13 cellular contexts compared by ENCODE assay signal in the genomic region with DNA sequence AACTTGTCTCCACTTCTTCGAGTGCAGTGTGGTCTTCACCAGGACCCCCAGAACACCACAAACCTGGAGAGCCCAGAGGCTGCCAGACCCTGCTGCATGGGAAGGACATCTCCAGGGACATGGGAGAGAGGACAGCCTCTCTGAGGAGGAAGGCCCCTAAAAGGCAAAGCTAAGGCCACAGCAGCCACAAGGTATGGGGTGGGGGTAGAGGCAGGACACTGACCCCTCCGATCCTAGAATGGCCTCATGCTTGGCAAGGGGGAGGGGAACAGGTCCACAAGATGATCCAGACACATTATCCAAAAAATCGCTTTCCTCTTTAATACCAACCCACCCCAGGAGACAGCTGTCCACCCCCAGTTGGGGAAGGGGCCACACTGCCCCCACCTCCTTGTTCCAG. TPM values are rescaled to one million over a fixed set of nuclear protein-coding genes. Genes with fewer than 3 reads are reported as not detected.
DNase-seq lines count a peak whose midpoint lies in the region; ATAC-seq and TF ChIP-seq lines count a peak whose summit lies in the region.
"Had no signal": no experiment of that assay in that cellular context is flagged by ENCODE, and none has a peak within 500 bp of the region (broad histone marks: within the 10 kb centered on the region; RNA-seq: fewer than 3 reads in every experiment).

No MANE protein-coding gene starts in this region.

- H3K27me3 Mint-ChIP-seq in CD4-positive, alpha-beta T cell, result no peaks in the 10 kb centered on the region
- H3K27me3 Mint-ChIP-seq in HFFc6 (ENCODE audit: insufficient read depth) (peaks cover 14% of the 10 kb centered on the region; the same call in 1 of the 2 replicates), progenitor cell of endocrine pancreas (no peaks in the 10 kb centered on the region)
- H3K27me3 Mint-ChIP-seq in activated T-helper 1 cell treated with anti-CD3 and anti-CD28 coated beads, Interleukin-12 subunit alpha, Interleukin-12 subunit beta, Interleukin-2, Interleukin-4 antibody, amounts not matched to agents 30 ng/mL and 10 ng/mL and 1 ng/mL, durations not matched to agents 14 hours and 24 hours and 36 hours (ENCODE audit: insufficient read depth), result no peaks in the 10 kb centered on the region
- H3K27me3 Mint-ChIP-seq in natural killer cell treated with Interleukin-12 subunit alpha and Interleukin-12 subunit beta and Interleukin-15 and Interleukin-18, amount 100 ng/mL, for 72 hours, result no peaks in the 10 kb centered on the region
- H3K27me3 Mint-ChIP-seq: activated naive CD8-positive, alpha-beta T cell had no signal

- H3K36me3 Mint-ChIP-seq in CD4-positive, alpha-beta T cell (ENCODE audit: low read depth), result peaks cover 80% of the 10 kb centered on the region
- H3K36me3 Mint-ChIP-seq in HFFc6 (ENCODE audit: low read depth) (peaks cover 28% of the 10 kb centered on the region), progenitor cell of endocrine pancreas (ENCODE audit: insufficient read depth) (peaks cover 16% of the 10 kb centered on the region)
- H3K36me3 Mint-ChIP-seq in activated T-helper 1 cell treated with anti-CD3 and anti-CD28 coated beads, Interleukin-12 subunit alpha, Interleukin-12 subunit beta, Interleukin-2, Interleukin-4 antibody, amounts not matched to agents 30 ng/mL and 10 ng/mL and 1 ng/mL, durations not matched to agents 14 hours and 24 hours and 36 hours (ENCODE audit: low read depth), result peaks cover 39% of the 10 kb centered on the region
- H3K36me3 Mint-ChIP-seq in natural killer cell treated with Interleukin-12 subunit alpha and Interleukin-12 subunit beta and Interleukin-15 and Interleukin-18, amount 100 ng/mL, for 72 hours, result peaks cover 20% of the 10 kb centered on the region

- no peak for DNase-seq in CD4-positive, alpha-beta T cell
- DNase-seq in HFFc6 (no peak), progenitor cell of endocrine pancreas (ENCODE audit: low spot score, unreplicated experiment) (no peak)
- DNase-seq in activated T-helper 1 cell treated with anti-CD3 and anti-CD28 coated beads, Interleukin-12 subunit alpha, Interleukin-12 subunit beta, Interleukin-2, Interleukin-4 antibody, amounts not matched to agents 30 ng/mL and 10 ng/mL and 1 ng/mL, durations not matched to agents 14 hours and 24 hours and 36 hours (ENCODE audit: low spot score), result no peak
- no peak for DNase-seq in natural killer cell treated with Interleukin-12 subunit alpha and Interleukin-12 subunit beta and Interleukin-15 and Interleukin-18, amount 100 ng/mL, for 72 hours (ENCODE audit: low spot score)
- no peak for DNase-seq in stimulated activated CD4-positive, alpha-beta T cell treated with anti-CD3 and anti-CD28 coated beads, Interleukin-4, amount 100 ng/mL, for 4 hours
- DNase-seq: left lung, NCI-H1092 treated with DMSO at 0.1 percent for 48 hours, NCI-H226 had no signal

- no peak for ATAC-seq in CD4-positive, alpha-beta T cell (ENCODE audit: poor library complexity)
- ATAC-seq in natural killer cell treated with Interleukin-12 subunit alpha and Interleukin-12 subunit beta and Interleukin-15 and Interleukin-18, amount 100 ng/mL, for 72 hours, result no peak
- no peak for ATAC-seq in HG03025 (IDR thresholded peaks at IDR 0.05; ENCODE audit: low FRiP score, unreplicated experiment)

- no peaks in the 10 kb centered on the region for H3K9me3 ChIP-seq in CD4-positive, alpha-beta T cell (ENCODE audit: control insufficient read depth, low read length)
- H3K9me3 ChIP-seq: left lung, vagina had no signal

- H3K4me1 Mint-ChIP-seq in CD4-positive, alpha-beta T cell (ENCODE audit: low read depth), result peaks cover 49% of the 10 kb centered on the region
- H3K4me1 Mint-ChIP-seq in HFFc6 (ENCODE audit: low read depth), result peaks cover 31% of the 10 kb centered on the region
- H3K4me1 Mint-ChIP-seq in activated T-helper 1 cell treated with anti-CD3 and anti-CD28 coated beads, Interleukin-12 subunit alpha, Interleukin-12 subunit beta, Interleukin-2, Interleukin-4 antibody, amounts not matched to agents 30 ng/mL and 10 ng/mL and 1 ng/mL, durations not matched to agents 14 hours and 24 hours and 36 hours (ENCODE audit: low read depth), result peaks cover 42% of the 10 kb centered on the region
- peaks cover 32 to 35% of the 10 kb centered on the region in 2 donors for H3K4me1 Mint-ChIP-seq in natural killer cell treated with Interleukin-12 subunit alpha and Interleukin-12 subunit beta and Interleukin-15 and Interleukin-18, amount 100 ng/mL, for 72 hours (ENCODE audit: low read depth in 2 of 2)
- H3K4me1 Mint-ChIP-seq in progenitor cell of endocrine pancreas (ENCODE audit: low read depth), result peaks cover 17% of the 10 kb centered on the region

- no peaks in the 10 kb centered on the region for H3K9me3 Mint-ChIP-seq in CD4-positive, alpha-beta T cell
- no peaks in the 10 kb centered on the region for H3K9me3 Mint-ChIP-seq in HFFc6
- H3K9me3 Mint-ChIP-seq in activated T-helper 1 cell treated with anti-CD3 and anti-CD28 coated beads, Interleukin-12 subunit alpha, Interleukin-12 subunit beta, Interleukin-2, Interleukin-4 antibody, amounts not matched to agents 30 ng/mL and 10 ng/mL and 1 ng/mL, durations not matched to agents 14 hours and 24 hours and 36 hours, result no peaks in the 10 kb centered on the region
- no peaks in the 10 kb centered on the region for H3K9me3 Mint-ChIP-seq in natural killer cell treated with Interleukin-12 subunit alpha and Interleukin-12 subunit beta and Interleukin-15 and Interleukin-18, amount 100 ng/mL, for 72 hours
- no peaks in the 10 kb centered on the region for H3K9me3 Mint-ChIP-seq in progenitor cell of endocrine pancreas (ENCODE audit: low read depth)

- H3K27ac Mint-ChIP-seq in CD4-positive, alpha-beta T cell, result peak overlapping the region; percentile 97
- 0 out of 2 replicates have a peak overlapping the region, but pooled peaks have one; percentile 7 for H3K27ac Mint-ChIP-seq in HFFc6
- no peak overlapping the region for H3K27ac Mint-ChIP-seq in activated T-helper 1 cell treated with anti-CD3 and anti-CD28 coated beads, Interleukin-12 subunit alpha, Interleukin-12 subunit beta, Interleukin-2, Interleukin-4 antibody, amounts not matched to agents 30 ng/mL and 10 ng/mL and 1 ng/mL, durations not matched to agents 14 hours and 24 hours and 36 hours
- H3K27ac Mint-ChIP-seq in natural killer cell treated with Interleukin-12 subunit alpha and Interleukin-12 subunit beta and Interleukin-15 and Interleukin-18, amount 100 ng/mL, for 72 hours, result peak overlapping the region; percentile 87 to 97
- no peak overlapping the region for H3K27ac Mint-ChIP-seq in progenitor cell of endocrine pancreas
- H3K27ac Mint-ChIP-seq: activated naive CD8-positive, alpha-beta T cell had no signal

- POLR2A ChIA-PET in CD4-positive, alpha-beta T cell (lab: Charles Lee), result interaction anchor here (0.6 to 4.4 kb wide), 5 partner anchors 9 to 66 kb away, joined by 3 to 76 read pairs (median 38); a partner anchor contains a TSS

- TF ChIP-seq CTCF in CD4-positive, alpha-beta T cell (IDR thresholded peaks at IDR 0.05), result no peak
- no peak for TF ChIP-seq CTCF in HFFc6 (IDR thresholded peaks at IDR 0.05)
- TF ChIP-seq CTCF in progenitor cell of endocrine pancreas (IDR thresholded peaks at IDR 0.05; ENCODE audit: unreplicated experiment), result no peak

- peak overlapping the region; percentile 93 for H3K4me3 Mint-ChIP-seq in CD4-positive, alpha-beta T cell
- H3K4me3 Mint-ChIP-seq in HFFc6 (no peak overlapping the region), progenitor cell of endocrine pancreas (ENCODE audit: low read depth) (no peak overlapping the region)
- peak overlapping the region; percentile 88 for H3K4me3 Mint-ChIP-seq in activated T-helper 1 cell treated with anti-CD3 and anti-CD28 coated beads, Interleukin-12 subunit alpha, Interleukin-12 subunit beta, Interleukin-2, Interleukin-4 antibody, amounts not matched to agents 30 ng/mL and 10 ng/mL and 1 ng/mL, durations not matched to agents 14 hours and 24 hours and 36 hours
- H3K4me3 Mint-ChIP-seq in natural killer cell treated with Interleukin-12 subunit alpha and Interleukin-12 subunit beta and Interleukin-15 and Interleukin-18, amount 100 ng/mL, for 72 hours, result peak overlapping the region; percentile 84

- H3K27me3 ChIP-seq in CD4-positive, alpha-beta T cell (ENCODE audit: control insufficient read depth, insufficient read depth, low read length), result no peaks in the 10 kb centered on the region
- H3K27me3 ChIP-seq: left lung, vagina had no signal

- intact Hi-C loops in CD4-positive, alpha-beta T cell (cut with DNase I, micrococcal nuclease), result loop anchor here in 1 of 2 experiments (5.0 to 10.0 kb wide), 4 partner anchors 33 to 506 kb away; a partner anchor contains a TSS
- intact Hi-C loops in activated T-helper 1 cell treated with anti-CD3 and anti-CD28 coated beads, Interleukin-12 subunit alpha, Interleukin-12 subunit beta, Interleukin-2, Interleukin-4 antibody, amounts not matched to agents 30 ng/mL and 10 ng/mL and 1 ng/mL, durations not matched to agents 14 hours and 24 hours and 36 hours (cut with micrococcal nuclease), result loop anchor here (10.0 kb wide), 1 partner anchor 1304 kb away; a partner anchor contains a TSS

- CTCF ChIA-PET in CD4-positive, alpha-beta T cell (lab: Charles Lee), result interaction anchor here (2.8 kb wide), 1 partner anchor 20 kb away, joined by 22 read pairs; a partner anchor contains a TSS

- H3K27ac ChIP-seq in CD4-positive, alpha-beta T cell (ENCODE audit: low read depth, low read length), result no peak overlapping the region
- H3K27ac ChIP-seq: C4-2B, vagina had no signal

RNA-seq across cellular contexts. Expression of a gene that starts 1.9 kb away (rescaled TPM):
- total RNA-seq in CD4-positive, alpha-beta T cell, result 10 to 100 TPM; 11.1 to 12.7 TPM
- total RNA-seq in HFFc6 (2021; fragmentation: NEBNext Ultra II Directional; extraction: Animal tissue kit (Norgen Biotek cat#: 25700)), result 1 to 10 TPM in 5 of 6 experiments, under 1 TPM in 1; 0.66 to 3.0 (median 2.7) TPM
- total RNA-seq in activated T-helper 1 cell treated with anti-CD3 and anti-CD28 coated beads, Interleukin-12 subunit alpha, Interleukin-12 subunit beta, Interleukin-2, Interleukin-4 antibody, amounts not matched to agents 30 ng/mL and 10 ng/mL and 1 ng/mL, durations not matched to agents 14 hours and 24 hours and 36 hours, result 4.4 and 5.6 TPM in 2 replicates
- 10 to 100 TPM; 10.1 to 11.2 TPM for total RNA-seq in natural killer cell treated with Interleukin-12 subunit alpha and Interleukin-12 subunit beta and Interleukin-15 and Interleukin-18, amount 100 ng/mL, for 72 hours
- total RNA-seq in progenitor cell of endocrine pancreas, result 5.3 and 5.7 TPM in 2 replicates

RNA-seq across cellular contexts. Expression of a gene that starts 6.9 kb away (rescaled TPM):
- total RNA-seq in CD4-positive, alpha-beta T cell, result 1,000 to 10,000 TPM; 5,159 to 5,309 TPM
- total RNA-seq in HFFc6 (2021; fragmentation: NEBNext Ultra II Directional; extraction: Animal tissue kit (Norgen Biotek cat#: 25700)), result 1,000 to 10,000 TPM; 1,449 to 2,347 (median 1,965) TPM
- total RNA-seq in activated T-helper 1 cell treated with anti-CD3 and anti-CD28 coated beads, Interleukin-12 subunit alpha, Interleukin-12 subunit beta, Interleukin-2, Interleukin-4 antibody, amounts not matched to agents 30 ng/mL and 10 ng/mL and 1 ng/mL, durations not matched to agents 14 hours and 24 hours and 36 hours, result 2,930 and 2,946 TPM in 2 replicates
- total RNA-seq in natural killer cell treated with Interleukin-12 subunit alpha and Interleukin-12 subunit beta and Interleukin-15 and Interleukin-18, amount 100 ng/mL, for 72 hours, result 1,000 to 10,000 TPM; 1,431 to 1,446 TPM
- total RNA-seq in progenitor cell of endocrine pancreas, result 1,974 and 2,131 TPM in 2 replicates

RNA-seq across cellular contexts. Expression of a gene that starts 7.1 kb away (rescaled TPM):
- total RNA-seq in CD4-positive, alpha-beta T cell, result 10 to 100 TPM; 67.9 TPM
- 10 to 100 TPM; 35.7 to 51.4 (median 44.4) TPM for total RNA-seq in HFFc6 (2021; fragmentation: NEBNext Ultra II Directional; extraction: Animal tissue kit (Norgen Biotek cat#: 25700))
- 59.8 and 63.5 TPM in 2 replicates for total RNA-seq in activated T-helper 1 cell treated with anti-CD3 and anti-CD28 coated beads, Interleukin-12 subunit alpha, Interleukin-12 subunit beta, Interleukin-2, Interleukin-4 antibody, amounts not matched to agents 30 ng/mL and 10 ng/mL and 1 ng/mL, durations not matched to agents 14 hours and 24 hours and 36 hours
- 10 to 100 TPM; 48.6 to 76.5 TPM for total RNA-seq in natural killer cell treated with Interleukin-12 subunit alpha and Interleukin-12 subunit beta and Interleukin-15 and Interleukin-18, amount 100 ng/mL, for 72 hours
- total RNA-seq in progenitor cell of endocrine pancreas, result 77.2 and 81.7 TPM in 2 replicates

RNA-seq across cellular contexts. Expression of a gene that starts 10.2 kb away (rescaled TPM):
- 10 to 100 TPM; 13.6 to 15.8 TPM for total RNA-seq in CD4-positive, alpha-beta T cell
- 10 to 100 TPM; 71.0 to 89.9 (median 74.6) TPM for total RNA-seq in HFFc6 (2021; fragmentation: NEBNext Ultra II Directional; extraction: Animal tissue kit (Norgen Biotek cat#: 25700))
- total RNA-seq in activated T-helper 1 cell treated with anti-CD3 and anti-CD28 coated beads, Interleukin-12 subunit alpha, Interleukin-12 subunit beta, Interleukin-2, Interleukin-4 antibody, amounts not matched to agents 30 ng/mL and 10 ng/mL and 1 ng/mL, durations not matched to agents 14 hours and 24 hours and 36 hours, result 113 and 123 TPM in 2 replicates
- 100 to 1,000 TPM in 1 of 2 donors, 10 to 100 TPM in 1; 81.8 to 148 TPM for total RNA-seq in natural killer cell treated with Interleukin-12 subunit alpha and Interleukin-12 subunit beta and Interleukin-15 and Interleukin-18, amount 100 ng/mL, for 72 hours
- total RNA-seq in progenitor cell of endocrine pancreas, result 47.5 and 53.4 TPM in 2 replicates

RNA-seq across cellular contexts. Expression of a gene that starts 10.6 kb away (rescaled TPM):
- 10 to 100 TPM in 1 of 2 experiments, 1 to 10 TPM in 1; 9.7 to 11.7 TPM for total RNA-seq in CD4-positive, alpha-beta T cell
- 10 to 100 TPM; 52.1 to 73.7 (median 69.7) TPM for total RNA-seq in HFFc6 (2021; fragmentation: NEBNext Ultra II Directional; extraction: Animal tissue kit (Norgen Biotek cat#: 25700))
- 122 and 126 TPM in 2 replicates for total RNA-seq in activated T-helper 1 cell treated with anti-CD3 and anti-CD28 coated beads, Interleukin-12 subunit alpha, Interleukin-12 subunit beta, Interleukin-2, Interleukin-4 antibody, amounts not matched to agents 30 ng/mL and 10 ng/mL and 1 ng/mL, durations not matched to agents 14 hours and 24 hours and 36 hours
- total RNA-seq in natural killer cell treated with Interleukin-12 subunit alpha and Interleukin-12 subunit beta and Interleukin-15 and Interleukin-18, amount 100 ng/mL, for 72 hours, result 10 to 100 TPM; 72.0 to 76.8 TPM
- total RNA-seq in progenitor cell of endocrine pancreas, result 46.1 and 52.1 TPM in 2 replicates

Comparison
In these comparisons a context has a peak if more than half of its experiments do, and no peak if none do; other contexts are left out.
1. H3K27ac Mint-ChIP-seq: peak in CD4-positive, alpha-beta T cell (single experiment), HFFc6 (single experiment) and natural killer cell treated with Interleukin-12 subunit alpha and Interleukin-12 subunit beta and Interleukin-15 and Interleukin-18, amount 100 ng/mL, for 72 hours (2 of 2); none in activated T-helper 1 cell treated with anti-CD3 and anti-CD28 coated beads, Interleukin-12 subunit alpha, Interleukin-12 subunit beta, Interleukin-2, Interleukin-4 antibody, amounts not matched to agents 30 ng/mL and 10 ng/mL and 1 ng/mL, durations not matched to agents 14 hours and 24 hours and 36 hours (single experiment) and progenitor cell of endocrine pancreas (single experiment).
2. H3K4me3 Mint-ChIP-seq: peak in CD4-positive, alpha-beta T cell (single experiment), activated T-helper 1 cell treated with anti-CD3 and anti-CD28 coated beads, Interleukin-12 subunit alpha, Interleukin-12 subunit beta, Interleukin-2, Interleukin-4 antibody, amounts not matched to agents 30 ng/mL and 10 ng/mL and 1 ng/mL, durations not matched to agents 14 hours and 24 hours and 36 hours (single experiment) and natural killer cell treated with Interleukin-12 subunit alpha and Interleukin-12 subunit beta and Interleukin-15 and Interleukin-18, amount 100 ng/mL, for 72 hours (single experiment); none in HFFc6 (single experiment) and progenitor cell of endocrine pancreas (single experiment).